In genomic region chr9:15250013-15250412, GRCh38 we compare ENCODE assay signal across 15 cellular contexts. TPM values are rescaled to one million over a fixed set of nuclear protein-coding genes. Genes with fewer than 3 reads are reported as not detected.
DNase-seq lines count a peak whose midpoint lies in the region; ATAC-seq and TF ChIP-seq lines count a peak whose summit lies in the region.
"Had no signal": no experiment of that assay in that cellular context is flagged by ENCODE, and none has a peak within 500 bp of the region (broad histone marks: within the 10 kb centered on the region; RNA-seq: fewer than 3 reads in every experiment).

No MANE protein-coding gene starts in this region.

- no peak for ATAC-seq in GM18858 (IDR thresholded peaks at IDR 0.05; ENCODE audit: unreplicated experiment)
- ATAC-seq: activated CD8-positive, alpha-beta T cell treated with anti-CD3 and anti-CD28 coated beads for 36 hours; effector memory CD8-positive, alpha-beta T cell had no signal

- peak overlapping the region; percentile 72 for H3K27ac ChIP-seq in ACC112 (ENCODE audit: low read depth, low read length)
- peak overlapping the region; percentile 61 for H3K27ac ChIP-seq in HUES48 (ENCODE audit: low read depth, low read length)
- H3K27ac ChIP-seq in dorsolateral prefrontal cortex, result peak overlapping the region in 35 of 59 donors; percentile 2 to 77 (median 49)
- H3K27ac ChIP-seq in hepatocyte, result no peak overlapping the region
- H3K27ac ChIP-seq: SJCRH30 had no signal

- DNase-seq in dorsolateral prefrontal cortex, result peak in 6 of 10 donors; percentile 16 to 65 (median 38)
- DNase-seq in H4 (ENCODE audit: low spot score), result no peak
- no peak for DNase-seq in mucosa of gallbladder (ENCODE audit: low spot score)
- no peak for DNase-seq in hepatocyte (ENCODE audit: low spot score)
- DNase-seq: activated CD8-positive, alpha-beta T cell treated with anti-CD3 and anti-CD28 coated beads for 36 hours; DMS153; effector memory CD8-positive, alpha-beta T cell; MG63; NCI-H2171; SJCRH30; spleen had no signal

- H3K27me3 ChIP-seq in ACC112 (ENCODE audit: insufficient read depth, low read length), result no peaks in the 10 kb centered on the region
- no peaks in the 10 kb centered on the region for H3K27me3 ChIP-seq in HUES48 (ENCODE audit: control insufficient read depth, insufficient read depth, low read length)
- H3K27me3 ChIP-seq in dorsolateral prefrontal cortex, result no peaks in the 10 kb centered on the region
- H3K27me3 ChIP-seq in neuron (ENCODE audit: insufficient read depth, low read length), result no peaks in the 10 kb centered on the region
- H3K27me3 ChIP-seq in hepatocyte, result no peaks in the 10 kb centered on the region
- H3K27me3 ChIP-seq: MG63, SJCRH30, spleen had no signal

- H3K4me3 ChIP-seq in ACC112 (ENCODE audit: low read depth, low read length) (no peak overlapping the region), HUES48 (ENCODE audit: low read depth, low read length) (no peak overlapping the region), dorsolateral prefrontal cortex (peak overlapping the region in 57 of 59 donors; percentile 9 to 65 (median 46)), neuron (ENCODE audit: low read length) (no peak overlapping the region), hepatocyte (no peak overlapping the region)
- H3K4me3 ChIP-seq: MG63, SJCRH30, spleen had no signal

- 58% methylated on average over 3 of the region's 3 CpGs for WGBS in hepatocyte (ENCODE audit: low lambda C conversion rate, missing lambda C conversion rate)

- no peaks in the 10 kb centered on the region for H4K20me1 ChIP-seq in hepatocyte (ENCODE audit: insufficient read depth, poor library complexity, severe bottlenecking)

- H3K9me3 ChIP-seq in HUES48 (ENCODE audit: control insufficient read depth, insufficient read depth, low read length) (no peaks in the 10 kb centered on the region), neuron (ENCODE audit: low read length) (no peaks in the 10 kb centered on the region), hepatocyte (ENCODE audit: low read depth) (no peaks in the 10 kb centered on the region)
- H3K9me3 ChIP-seq: MG63, SJCRH30, spleen had no signal

- H3K4me2 ChIP-seq in hepatocyte, result no peak overlapping the region

- intact Hi-C loops in dorsolateral prefrontal cortex (cut with DNase I), result no loop called here

- H3K9me2 ChIP-seq in hepatocyte (replicated peaks; ENCODE audit: insufficient read depth), result no peaks in the 10 kb centered on the region

- H2AFZ ChIP-seq in ACC112 (ENCODE audit: low read length, unreplicated experiment), result no peak overlapping the region
- peak overlapping the region; percentile 5 for H2AFZ ChIP-seq in neuron (ENCODE audit: low read depth, low read length)
- H2AFZ ChIP-seq in hepatocyte, result no peak overlapping the region

- H3K9ac ChIP-seq in HUES48 (ENCODE audit: low read depth, low read length), result no peak overlapping the region

- TF ChIP-seq CTCF in dorsolateral prefrontal cortex (IDR thresholded peaks at IDR 0.05 in 54 of 56, conservative IDR thresholded peaks at IDR 0.05 in 2 of 56; ENCODE audit: low read depth in 1 of 56, partially characterized antibody in 56 of 56) (no peak), hepatocyte (IDR thresholded peaks at IDR 0.05; ENCODE audit: poor library complexity) (no peak)

- no peaks in the 10 kb centered on the region for H3K79me2 ChIP-seq in ACC112 (ENCODE audit: control insufficient read depth, insufficient read depth, low read length, unreplicated experiment)
- H3K79me2 ChIP-seq in hepatocyte, result peaks cover 4% of the 10 kb centered on the region

- H3K4me1 ChIP-seq in ACC112 (ENCODE audit: control insufficient read depth, insufficient read depth, low read length, unreplicated experiment), result peaks cover 51% of the 10 kb centered on the region
- H3K4me1 ChIP-seq in HUES48 (ENCODE audit: control insufficient read depth, insufficient read depth, low read length), result peaks cover 30% of the 10 kb centered on the region
- peaks cover 13% of the 10 kb centered on the region for H3K4me1 ChIP-seq in neuron (ENCODE audit: insufficient read depth, low read length)
- no peaks in the 10 kb centered on the region for H3K4me1 ChIP-seq in hepatocyte (ENCODE audit: insufficient read depth)
- H3K4me1 ChIP-seq: SJCRH30 had no signal

- no peaks in the 10 kb centered on the region for H3K36me3 ChIP-seq in ACC112 (ENCODE audit: insufficient read depth, low read length)
- no peaks in the 10 kb centered on the region for H3K36me3 ChIP-seq in HUES48 (ENCODE audit: control insufficient read depth, insufficient read depth, low read length)
- no peaks in the 10 kb centered on the region for H3K36me3 ChIP-seq in neuron (ENCODE audit: insufficient read depth, low read length)
- H3K36me3 ChIP-seq in hepatocyte (replicated peaks; ENCODE audit: insufficient read depth, low read depth), result no peaks in the 10 kb centered on the region
- H3K36me3 ChIP-seq: MG63, SJCRH30, spleen had no signal

RNA-seq across cellular contexts. Expression of gene TTC39B, which starts 57.0 kb away (rescaled TPM):
- total RNA-seq in dorsolateral prefrontal cortex (10 to 100 TPM; 10.3 to 47.0 (median 26.9) TPM), mucosa of gallbladder (30.2 TPM), hepatocyte (15.7 and 19.3 TPM in 2 replicates)
- 4.5 and 7.7 TPM in 2 replicates for total RNA-seq in H4 (2014; rRNA removed; shearing (Covaris generic))
- polyA plus RNA-seq in hepatocyte, result 2.6 and 2.7 TPM in 2 replicates

Comparison
In these comparisons a context has a peak if more than half of its experiments do, and no peak if none do; other contexts are left out.
1. H3K4me3 ChIP-seq: peak in dorsolateral prefrontal cortex (57 of 59); none in ACC112 (single experiment), HUES48 (single experiment), neuron (single experiment) and hepatocyte (single experiment).
2. DNase-seq: peak in dorsolateral prefrontal cortex (6 of 10); none in H4 (single experiment), mucosa of gallbladder (single experiment) and hepatocyte (single experiment).